9 cellular contexts compared by ENCODE assay signal in the genomic region with DNA sequence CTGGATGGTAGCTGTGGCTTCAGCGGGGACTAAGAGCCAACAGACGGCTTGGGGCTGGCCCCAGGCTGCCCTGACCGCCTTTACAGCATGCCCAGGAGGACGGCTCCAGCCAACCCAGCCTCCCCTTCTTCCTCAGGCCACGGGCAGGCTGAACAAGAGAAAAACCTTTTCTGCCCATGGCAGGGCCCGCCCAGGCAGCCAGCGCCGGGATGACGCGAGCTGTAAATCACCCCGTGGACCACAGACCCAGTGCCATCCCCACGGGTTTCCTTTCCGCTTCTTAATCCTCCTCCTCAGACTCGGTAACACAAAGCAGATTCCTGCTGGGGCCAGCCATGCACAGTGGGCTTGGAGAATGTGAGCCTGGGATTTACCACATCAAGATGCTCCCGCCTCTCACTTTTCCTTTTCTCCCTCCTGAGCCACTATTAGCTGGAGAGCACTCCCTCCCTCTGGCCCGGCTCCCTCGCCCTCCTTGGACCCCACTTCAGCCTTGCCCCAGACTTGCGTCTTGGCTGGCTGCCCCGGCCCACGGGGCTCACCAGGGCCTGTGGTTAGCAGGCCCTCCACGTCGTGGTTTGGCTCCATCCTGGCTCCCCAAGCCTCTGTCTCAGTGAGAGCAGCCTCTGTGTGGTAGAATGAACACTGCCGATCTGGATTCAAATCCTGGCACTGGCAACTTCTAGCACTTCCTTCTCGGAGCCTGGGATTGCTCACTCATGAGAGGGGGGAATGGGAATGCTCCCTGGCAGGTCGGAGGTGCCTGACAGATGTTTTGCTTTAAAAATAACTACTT. TPM values are rescaled to one million over a fixed set of nuclear protein-coding genes. Genes with fewer than 3 reads are reported as not detected.
DNase-seq lines count a peak whose midpoint lies in the region; TF ChIP-seq lines count a peak whose summit lies in the region.
"Had no signal": no experiment of that assay in that cellular context is flagged by ENCODE, and none has a peak within 500 bp of the region (broad histone marks: within the 10 kb centered on the region; RNA-seq: fewer than 3 reads in every experiment).

No MANE protein-coding gene starts in this region.

- H3K4me3 Mint-ChIP-seq in nephron progenitor cell, result no peak overlapping the region
- H3K4me3 Mint-ChIP-seq in CD14-positive monocyte, result peak overlapping the region in 1 of 2 donors; percentile 42

- DNase-seq in AG10803 (ENCODE audit: low read depth) (peak; percentile 95), ecto neural progenitor cell (ENCODE audit: low spot score) (peak; percentile 68), nephron progenitor cell (peak; percentile 36), CD14-positive monocyte (ENCODE audit: low spot score) (no peak), NCI-H774 (lab: John Stamatoyannopoulos, UW) (no peak)
- DNase-seq in activated CD4-positive, CD25-positive, alpha-beta regulatory T cell (lab: John Stamatoyannopoulos, UW), result no peak
- DNase-seq in stimulated activated CD4-positive, alpha-beta T cell treated with anti-CD3 and anti-CD28 coated beads, Interleukin-1b, Interleukin-23, amount 100 ng/mL, for 48 hours, result no peak
- DNase-seq: erythroblast had no signal

- no peak overlapping the region for H3K9ac ChIP-seq in Loucy (ENCODE audit: low read depth, low read length, poor library complexity, severe bottlenecking)

- intact Hi-C loops in CD14-positive monocyte (cut with micrococcal nuclease), result no loop called here

- H3K9me3 Mint-ChIP-seq in nephron progenitor cell, result no peaks in the 10 kb centered on the region
- H3K9me3 Mint-ChIP-seq in CD14-positive monocyte, result peaks cover 0 to 3% (median 0%) of the 10 kb centered on the region in 7 donors

- peak overlapping the region; percentile 1 for H3K4me2 ChIP-seq in Loucy (ENCODE audit: low read depth, low read length, poor library complexity, severe bottlenecking)

- peaks cover 7% of the 10 kb centered on the region for H3K27me3 Mint-ChIP-seq in nephron progenitor cell (ENCODE audit: low read depth, poor library complexity)
- peaks cover 8 to 26% (median 23%) of the 10 kb centered on the region in 3 donors for H3K27me3 Mint-ChIP-seq in CD14-positive monocyte (ENCODE audit: low read depth in 3 of 3)

- H3K79me2 ChIP-seq in Loucy (ENCODE audit: insufficient read depth, low read length), result no peaks in the 10 kb centered on the region

- H3K36me3 Mint-ChIP-seq in nephron progenitor cell (ENCODE audit: low read depth) (no peaks in the 10 kb centered on the region), CD14-positive monocyte (peaks cover 11% of the 10 kb centered on the region in 2 donors)

- no peaks in the 10 kb centered on the region for H3F3A ChIP-seq in Loucy (ENCODE audit: low read depth)

- no peaks in the 10 kb centered on the region for H3K9me2 ChIP-seq in Loucy (replicated peaks; ENCODE audit: low read depth, low read length)

- H3K9me3 ChIP-seq in Loucy (ENCODE audit: insufficient read depth, low read depth, low read length), result no peaks in the 10 kb centered on the region

- no peaks in the 10 kb centered on the region for H3K36me3 ChIP-seq in Loucy (ENCODE audit: insufficient read depth, low read length)

- TF ChIP-seq CTCF in AG10803 (conservative IDR thresholded peaks at IDR 0.05; ENCODE audit: low read length) (no peak), Loucy (conservative IDR thresholded peaks at IDR 0.05; ENCODE audit: low read length) (no peak), nephron progenitor cell (IDR thresholded peaks at IDR 0.05) (no peak), CD14-positive monocyte (IDR thresholded peaks at IDR 0.05) (no peak)

- no peaks in the 10 kb centered on the region for H3K27me3 ChIP-seq in Loucy (ENCODE audit: insufficient read depth, low read length, poor library complexity, severe bottlenecking)

- peaks cover 37% of the 10 kb centered on the region for H3K4me1 Mint-ChIP-seq in nephron progenitor cell
- H3K4me1 Mint-ChIP-seq in CD14-positive monocyte, result peaks cover 26% of the 10 kb centered on the region

- no peaks in the 10 kb centered on the region for H4K20me1 ChIP-seq in Loucy (ENCODE audit: insufficient read depth, low read length, poor library complexity, severe bottlenecking)

- H3K27ac Mint-ChIP-seq in nephron progenitor cell (no peak overlapping the region), CD14-positive monocyte (peak overlapping the region in 1 of 7 donors; percentile 20)

- peaks cover 8% of the 10 kb centered on the region for H3K4me1 ChIP-seq in Loucy (ENCODE audit: insufficient read depth, low read length, poor library complexity, severe bottlenecking)

- H2AFZ ChIP-seq in Loucy (ENCODE audit: low read length), result no peak overlapping the region

- H3K4me3 ChIP-seq in AG10803 (ENCODE audit: low read length) (peak overlapping the region; percentile 27), Loucy (ENCODE audit: low read length, poor library complexity, severe bottlenecking) (no peak overlapping the region)

RNA-seq across cellular contexts. Expression of a gene that starts 31.4 kb away (rescaled TPM):
- 1 to 10 TPM; 2.0 to 2.1 TPM for polyA plus RNA-seq in CD14-positive monocyte

Comparison
In these comparisons a context has a peak if more than half of its experiments do, and no peak if none do; other contexts are left out.
1. DNase-seq: peak in AG10803 (single experiment), ecto neural progenitor cell (single experiment) and nephron progenitor cell (single experiment); none in activated CD4-positive, CD25-positive, alpha-beta regulatory T cell (0 of 4), CD14-positive monocyte (single experiment), NCI-H774 (single experiment) and stimulated activated CD4-positive, alpha-beta T cell treated with anti-CD3 and anti-CD28 coated beads, Interleukin-1b, Interleukin-23, amount 100 ng/mL, for 48 hours (single experiment).